9 cellular contexts compared by ENCODE assay signal in the genomic region with DNA sequence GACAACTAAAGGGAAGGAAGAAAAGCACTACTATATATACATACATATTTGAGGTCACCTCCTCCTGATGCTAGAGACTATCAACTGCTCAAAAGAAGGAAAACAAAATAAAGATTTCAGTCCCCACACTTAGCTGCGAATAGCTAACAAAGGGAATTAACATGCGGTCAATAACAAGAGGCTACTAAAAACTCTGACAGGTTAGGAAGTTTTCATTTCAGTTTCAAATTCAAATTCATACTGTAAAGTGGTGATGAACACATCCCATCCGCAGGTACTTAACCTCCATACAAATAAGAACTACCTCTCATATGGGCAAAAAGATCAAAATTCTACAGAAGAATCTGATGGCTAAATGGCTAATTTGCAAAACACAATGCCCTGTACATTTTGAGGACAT. TPM values are rescaled to one million over a fixed set of nuclear protein-coding genes. Genes with fewer than 3 reads are reported as not detected.
A peak's percentile ranks its signal among the peaks of the same experiment; 100 is the strongest.
DNase-seq lines count a peak whose midpoint lies in the region; ATAC-seq and TF ChIP-seq lines count a peak whose summit lies in the region.
"Had no signal": no experiment of that assay in that cellular context is flagged by ENCODE, and none has a peak within 500 bp of the region (broad histone marks: within the 10 kb centered on the region; RNA-seq: fewer than 3 reads in every experiment).

No MANE protein-coding gene starts in this region.

- DNase-seq in AG04450 (ENCODE audit: low read depth, low spot score) (no peak), IMR-90 (no peak), mesothelial cell of epicardium (ENCODE audit: low spot score in 2 of 2, unreplicated experiment in 2 of 2) (no peak), NCI-H146 (lab: John Stamatoyannopoulos, UW) (no peak), Ammon's horn (ENCODE audit: low spot score) (no peak), NCI-H526 treated with DMSO at 0.1 percent for 48 hours (lab: John Stamatoyannopoulos, UW) (no peak)

- H4K8ac ChIP-seq in IMR-90 (ENCODE audit: low read depth in 2 of 2, low read length in 2 of 2): no peak overlapping the region

- peak overlapping the region; percentile 99 to 100 (median 99) for H3K4me3 Mint-ChIP-seq in brain
- peak overlapping the region; percentile 91 for H3K4me3 Mint-ChIP-seq in mesothelial cell of epicardium

- H3K27ac Mint-ChIP-seq in brain (peak overlapping the region in 4 of 5 experiments; percentile 35 to 99 (median 69)), mesothelial cell of epicardium (peak overlapping the region; percentile 72)

- TF ChIP-seq CTCF in AG04450 (IDR thresholded peaks at IDR 0.05; ENCODE audit: low read depth, low read length) (no peak), IMR-90 (conservative IDR thresholded peaks at IDR 0.05; ENCODE audit: low read depth, low read length) (no peak), brain (conservative IDR thresholded peaks at IDR 0.05) (no peak), mesothelial cell of epicardium (IDR thresholded peaks at IDR 0.05; ENCODE audit: unreplicated experiment) (no peak)

- dilution Hi-C loops in IMR-90 (cut with HindIII; ENCODE audit: low sequenced_read_pairs, unreplicated experiment): no loop called here

- POLR2A ChIA-PET in AG04450 (lab: Yijun Ruan, JAX) (interaction anchor here (1.1 kb wide), 1 partner anchor 44 kb away, joined by 3 read pairs; no protein-coding TSS in a partner anchor), IMR-90 (lab: Charles Lee; ENCODE audit: unreplicated experiment) (no interaction called here)

- CTCF ChIA-PET in AG04450 (lab: Charles Lee) (interaction anchor here (0.6 to 1.4 kb wide), 7 partner anchors 14 to 457 kb away, joined by 3 to 5 read pairs (median 3); no protein-coding TSS in a partner anchor), IMR-90 (lab: Yijun Ruan, JAX) (interaction anchor here (1.1 kb wide), 1 partner anchor 14 kb away, joined by 3 read pairs; no protein-coding TSS in a partner anchor)

- no peak overlapping the region for H3K27ac ChIP-seq in AG04450 (ENCODE audit: low read depth, low read length)
- no peak overlapping the region for H3K27ac ChIP-seq in IMR-90 (ENCODE audit: insufficient read depth, low read length)

- H2BK15ac ChIP-seq in IMR-90 (ENCODE audit: low read depth, low read length): no peak overlapping the region

- in situ Hi-C loops in IMR-90 (cut with MboI; ENCODE audit: low sequenced_read_pairs): no loop called here

- intact Hi-C loops in IMR-90 (cut with micrococcal nuclease): no loop called here

- H2AK9ac ChIP-seq in IMR-90 (replicated peaks; ENCODE audit: low read depth, low read length, poor library complexity): no peak overlapping the region

- no peak for TF ChIP-seq RAD21 in IMR-90 (IDR thresholded peaks at IDR 0.05; ENCODE audit: low read length)

- ATAC-seq in IMR-90 (ENCODE audit: low read depth) (no peak), GM18907 (IDR thresholded peaks at IDR 0.05; ENCODE audit: unreplicated experiment) (no peak)
- ATAC-seq: Right ventricle myocardium inferior had no signal

- peaks cover 10% of the 10 kb centered on the region for H3K4me1 ChIP-seq in IMR-90 (ENCODE audit: control insufficient read depth, insufficient read depth, low read length)

- no peak overlapping the region for H2AFZ ChIP-seq in IMR-90 (replicated peaks; ENCODE audit: low read length, poor library complexity)

- H3K14ac ChIP-seq in IMR-90 (replicated peaks; ENCODE audit: low read depth, low read length): no peak overlapping the region

- peak overlapping the region; percentile 88; the same call in 1 of the 2 replicates for H3K4me2 ChIP-seq in IMR-90 (ENCODE audit: low read depth, low read length)

- H2BK5ac ChIP-seq in IMR-90 (ENCODE audit: low read depth, low read length, poor library complexity, severe bottlenecking): peak overlapping the region; percentile 33

- peaks cover 4% of the 10 kb centered on the region for H3K36me3 ChIP-seq in IMR-90 (ENCODE audit: control insufficient read depth, insufficient read depth, low read length)

- no peak overlapping the region for H4K5ac ChIP-seq in IMR-90 (ENCODE audit: low read depth, low read length)

- H3K4me1 Mint-ChIP-seq in brain (peaks cover 35% of the 10 kb centered on the region), mesothelial cell of epicardium (peaks cover 32% of the 10 kb centered on the region)

- no CpG with 5 or more reads among the region's 3 CpGs for WGBS in IMR-90 (ENCODE audit: extremely low coverage in 2 of 2, insufficient read length in 1 of 2), 2 experiments

- H3K9me3 Mint-ChIP-seq in brain (no peaks in the 10 kb centered on the region), mesothelial cell of epicardium (no peaks in the 10 kb centered on the region)

- no peak overlapping the region; the same call in 1 of the 2 replicates for H3K23ac ChIP-seq in IMR-90 (ENCODE audit: low read depth, low read length)

- H3K9ac ChIP-seq in IMR-90 (ENCODE audit: low read depth, low read length): peak overlapping the region; percentile 27; the same call in 1 of the 2 replicates

- no peak overlapping the region for H3K56ac ChIP-seq in IMR-90 (ENCODE audit: extremely low read depth, insufficient read depth, low read length)

- H2AK5ac ChIP-seq in IMR-90 (ENCODE audit: low read depth, low read length): no peak overlapping the region

- 0 out of 2 replicates have a peak, but pooled peaks cover 6% of the 10 kb centered on the region for H3K9me1 ChIP-seq in IMR-90 (ENCODE audit: insufficient read depth, low read length)

- H4K91ac ChIP-seq in IMR-90 (ENCODE audit: insufficient read depth, low read depth, low read length): no peak overlapping the region

- H3K18ac ChIP-seq in IMR-90 (ENCODE audit: low read depth, low read length): no peak overlapping the region

- H3K27me3 Mint-ChIP-seq in brain: peaks cover 5% of the 10 kb centered on the region
- H3K27me3 Mint-ChIP-seq in mesothelial cell of epicardium (ENCODE audit: low read depth): no peaks in the 10 kb centered on the region

- BruUV-seq in IMR-90 (replicated peaks; lab: Mats Ljungman, UMichigan): no TSS peak

- peak overlapping the region; percentile 91 for H3K4me3 ChIP-seq in AG04450 (ENCODE audit: low read depth, low read length)
- H3K4me3 ChIP-seq in IMR-90 (ENCODE audit: insufficient read depth, low read depth, low read length): no peak overlapping the region

- TF ChIP-seq POLR2A in IMR-90 (IDR thresholded peaks at IDR 0.05; ENCODE audit: low read depth, low read length): no peak

- H2BK20ac ChIP-seq in IMR-90 (ENCODE audit: low read depth, low read length): no peak overlapping the region

- H3K9me3 ChIP-seq in AG04450 (ENCODE audit: control insufficient read depth, insufficient read depth, low read length) (no peaks in the 10 kb centered on the region; the same call in 1 of the 2 replicates), IMR-90 (ENCODE audit: control insufficient read depth, insufficient read depth, low read length) (no peaks in the 10 kb centered on the region)

- H3K27me3 ChIP-seq in AG04450 (ENCODE audit: control insufficient read depth, insufficient read depth, low read length): no peaks in the 10 kb centered on the region
- H3K27me3 ChIP-seq in IMR-90 (ENCODE audit: control insufficient read depth, insufficient read depth, low read length): no peaks in the 10 kb centered on the region

- peaks cover 64% of the 10 kb centered on the region for H4K20me1 ChIP-seq in IMR-90 (ENCODE audit: insufficient read depth, low read length)

- H2BK120ac ChIP-seq in IMR-90 (ENCODE audit: low read depth, low read length): no peak overlapping the region

- peaks cover 18% of the 10 kb centered on the region for H3K36me3 Mint-ChIP-seq in brain
- peaks cover 2% of the 10 kb centered on the region for H3K36me3 Mint-ChIP-seq in mesothelial cell of epicardium

- H3K79me1 ChIP-seq in IMR-90 (ENCODE audit: low read depth in 1 of 2, low read length in 2 of 2): peaks cover 0 to 18% of the 10 kb centered on the region in 2 experiments; a peak in 2 of 4 replicates

- H3K4ac ChIP-seq in IMR-90 (ENCODE audit: low read depth, low read length): no peak overlapping the region

TF ChIP-seq in IMR-90, 13 proteins besides CTCF, POLR2A, EP300 and RAD21 (continues in another document):
- no peak for TF ChIP-seq FOS (IDR thresholded peaks at IDR 0.05; ENCODE audit: low read depth, low read length)
- TF ChIP-seq MAFK (IDR thresholded peaks at IDR 0.05; ENCODE audit: low read depth, low read length): no peak
- no peak for TF ChIP-seq SMC3 (IDR thresholded peaks at IDR 0.05; ENCODE audit: low read depth, low read length)
- no peak for TF ChIP-seq NFE2L2 (IDR thresholded peaks at IDR 0.05; ENCODE audit: low read depth, low read length)
- no peak for TF ChIP-seq RCOR1 (IDR thresholded peaks at IDR 0.05; ENCODE audit: insufficient replicate concordance, low read length)
- TF ChIP-seq, protein P1, sequence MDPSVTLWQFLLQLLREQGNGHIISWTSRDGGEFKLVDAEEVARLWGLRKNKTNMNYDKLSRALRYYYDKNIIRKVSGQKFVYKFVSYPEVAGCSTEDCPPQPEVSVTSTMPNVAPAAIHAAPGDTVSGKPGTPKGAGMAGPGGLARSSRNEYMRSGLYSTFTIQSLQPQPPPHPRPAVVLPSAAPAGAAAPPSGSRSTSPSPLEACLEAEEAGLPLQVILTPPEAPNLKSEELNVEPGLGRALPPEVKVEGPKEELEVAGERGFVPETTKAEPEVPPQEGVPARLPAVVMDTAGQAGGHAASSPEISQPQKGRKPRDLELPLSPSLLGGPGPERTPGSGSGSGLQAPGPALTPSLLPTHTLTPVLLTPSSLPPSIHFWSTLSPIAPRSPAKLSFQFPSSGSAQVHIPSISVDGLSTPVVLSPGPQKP (IDR thresholded peaks at IDR 0.05; ENCODE audit: borderline replicate concordance, low read depth, low read length): no peak
- TF ChIP-seq BHLHE40 (IDR thresholded peaks at IDR 0.05; ENCODE audit: low read depth, low read length): no peak
- TF ChIP-seq, protein P2, sequence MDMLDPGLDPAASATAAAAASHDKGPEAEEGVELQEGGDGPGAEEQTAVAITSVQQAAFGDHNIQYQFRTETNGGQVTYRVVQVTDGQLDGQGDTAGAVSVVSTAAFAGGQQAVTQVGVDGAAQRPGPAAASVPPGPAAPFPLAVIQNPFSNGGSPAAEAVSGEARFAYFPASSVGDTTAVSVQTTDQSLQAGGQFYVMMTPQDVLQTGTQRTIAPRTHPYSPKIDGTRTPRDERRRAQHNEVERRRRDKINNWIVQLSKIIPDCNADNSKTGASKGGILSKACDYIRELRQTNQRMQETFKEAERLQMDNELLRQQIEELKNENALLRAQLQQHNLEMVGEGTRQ (IDR thresholded peaks at IDR 0.05; ENCODE audit: low read depth, low read length): no peak
- no peak for TF ChIP-seq MXI1 (IDR thresholded peaks at IDR 0.05; ENCODE audit: borderline replicate concordance, low read depth, low read length)
- TF ChIP-seq CHD1 (IDR thresholded peaks at IDR 0.05; ENCODE audit: low read depth, low read length): no peak

RNA-seq across cellular contexts. Expression of a gene that starts 2.6 kb away (rescaled TPM):
- polyA plus RNA-seq in AG04450 (2011; rRNA removed): 88.5 and 107 TPM in 2 replicates
- polyA minus RNA-seq in AG04450 (2011; rRNA and poly(A)+ RNA removed): 49.5 and 56.6 TPM in 2 replicates
- total RNA-seq in IMR-90 (2012; rRNA removed): 71.5 and 80.8 TPM in 2 replicates
- 57.3 and 80.7 TPM in 2 replicates for polyA plus RNA-seq in IMR-90 (2012; rRNA removed)
- polyA plus RNA-seq in IMR-90 (2012; cell fraction: cytosol; rRNA removed): 50.3 and 75.4 TPM in 2 replicates
- 71.1 and 101 TPM in 2 replicates for polyA plus RNA-seq in IMR-90 (2012; cell fraction: nucleus; rRNA removed; ENCODE audit: low replicate concordance)
- polyA plus RNA-seq in brain (ENCODE audit: insufficient read depth, low read depth, low replicate concordance): 88.6 TPM
- total RNA-seq in mesothelial cell of epicardium: 155 to 171 TPM (median 163 TPM) in 3 replicates
